Comparison of ENCODE assay signal across 25 cellular contexts in the genomic region with DNA sequence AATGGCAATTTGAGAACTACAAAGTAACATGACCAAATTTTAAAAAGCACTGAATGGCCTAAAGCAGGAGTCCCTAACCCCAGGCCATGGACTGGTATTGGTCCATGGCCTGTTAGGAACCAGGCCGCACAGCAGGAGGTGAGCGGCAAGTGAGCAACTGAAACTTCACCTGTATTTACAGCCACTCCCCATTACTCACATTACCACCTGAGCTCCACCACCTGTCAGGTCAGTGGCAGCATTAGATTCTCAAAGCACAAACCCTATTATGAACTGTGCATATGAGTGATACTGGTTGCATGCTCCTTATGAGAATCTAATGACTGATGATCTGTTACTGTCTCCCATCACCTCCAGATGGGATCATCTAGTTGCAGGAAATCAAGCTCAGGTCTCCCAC.
"Had no signal": no experiment of that assay in that cellular context is flagged by ENCODE, and none has a peak within 500 bp of the region (broad histone marks: within the 10 kb centered on the region; RNA-seq: fewer than 3 reads in every experiment).

No MANE protein-coding gene starts in this region.

- H3K9me3 Mint-ChIP-seq: central memory CD8-positive, alpha-beta T cell had no signal

- H3K27me3 Mint-ChIP-seq: activated CD4-positive, alpha-beta memory T cell treated with anti-CD3 and anti-CD28 coated beads, Interleukin-2, amount 10 ng/mL, durations not matched to agents 7 days and 5 days; activated CD4-positive, alpha-beta T cell treated with anti-CD3 and anti-CD28 coated beads, Interleukin-2, amount 10 ng/mL, durations not matched to agents 7 days and 5 days; central memory CD8-positive, alpha-beta T cell; dendritic cell treated with granulocyte-macrophage colony-stimulating factor and Interleukin-4, amounts not matched to agents 40 ng/mL and 50 ng/mL, for 4 days; progenitor cell of endocrine pancreas; stimulated activated naive CD8-positive, alpha-beta T cell treated with anti-CD3 and anti-CD28 coated beads, Interleukin-15, Interleukin-2, amounts not matched to agents 100 ng/mL and 50 ng/mL, for 24 hours; T-helper 17 cell had no signal

- ATAC-seq: activated naive CD4-positive, alpha-beta T cell treated with anti-CD3 and anti-CD28 coated beads, Interleukin-2, amount 50 U/mL, for 72 hours; gastrocnemius medialis; right lobe of liver; T-helper 17 cell had no signal

- H3K27ac Mint-ChIP-seq: activated CD4-positive, alpha-beta memory T cell treated with anti-CD3 and anti-CD28 coated beads, Interleukin-2, amount 10 ng/mL, durations not matched to agents 7 days and 5 days; activated CD4-positive, alpha-beta T cell treated with anti-CD3 and anti-CD28 coated beads, Interleukin-2, amount 10 ng/mL, durations not matched to agents 7 days and 5 days; activated T-helper 2 cell treated with anti-CD3 and anti-CD28 coated beads, Interferon-gamma antibody, Interleukin-2, Interleukin-4, amounts not matched to agents 10 μg/mL and 5 μg/mL and 100 μg/mL, durations not matched to agents 14 hours and 24 hours and 36 hours; dendritic cell treated with granulocyte-macrophage colony-stimulating factor and Interleukin-4, amounts not matched to agents 40 ng/mL and 50 ng/mL, for 4 days; endodermal cell; nephron progenitor cell; progenitor cell of endocrine pancreas; stimulated activated naive CD8-positive, alpha-beta T cell treated with anti-CD3 and anti-CD28 coated beads, Interleukin-15, Interleukin-2, amounts not matched to agents 100 ng/mL and 50 ng/mL, for 24 hours; T-helper 17 cell had no signal

- DNase-seq: activated CD4-positive, alpha-beta memory T cell treated with anti-CD3 and anti-CD28 coated beads, Interleukin-2, amount 10 ng/mL, durations not matched to agents 7 days and 5 days; activated CD4-positive, alpha-beta T cell treated with anti-CD3 and anti-CD28 coated beads for 1 hour; activated CD4-positive, alpha-beta T cell treated with anti-CD3 and anti-CD28 coated beads, Interleukin-2, amount 10 ng/mL, durations not matched to agents 7 days and 5 days; activated CD8-positive, alpha-beta memory T cell treated with anti-CD3 and anti-CD28 coated beads, Interleukin-2, amount 50 U/mL, for 48 hours; activated T-cell treated with anti-CD3 and anti-CD28 coated beads, Interleukin-2, amount 50 U/mL, for 48 hours; endodermal cell; gastrocnemius medialis; glutamatergic neuron; left ventricle myocardium inferior; nephron progenitor cell; ovary; right lobe of liver; stimulated activated CD4-positive, alpha-beta T cell treated with anti-CD3 and anti-CD28 coated beads, Interleukin-12 subunit alpha, Interleukin-12 subunit beta, amount 100 ng/mL, for 4 hours; stimulated activated CD4-positive, alpha-beta T cell treated with anti-CD3 and anti-CD28 coated beads, Interleukin-4, amount 100 ng/mL, for 1 hour; T-helper 17 cell; T1000; trophoblast cell; uterus; WERI-Rb-1 had no signal

- H3K4me3 Mint-ChIP-seq: activated CD4-positive, alpha-beta memory T cell treated with anti-CD3 and anti-CD28 coated beads, Interleukin-2, amount 10 ng/mL, durations not matched to agents 7 days and 5 days; activated CD4-positive, alpha-beta T cell treated with anti-CD3 and anti-CD28 coated beads, Interleukin-2, amount 10 ng/mL, durations not matched to agents 7 days and 5 days; central memory CD8-positive, alpha-beta T cell; dendritic cell treated with granulocyte-macrophage colony-stimulating factor and Interleukin-4, amounts not matched to agents 40 ng/mL and 50 ng/mL, for 4 days; endodermal cell; nephron progenitor cell; stimulated activated naive CD8-positive, alpha-beta T cell treated with anti-CD3 and anti-CD28 coated beads, Interleukin-15, Interleukin-2, amounts not matched to agents 100 ng/mL and 50 ng/mL, for 24 hours; T-helper 17 cell had no signal
